In the genomic region with DNA sequence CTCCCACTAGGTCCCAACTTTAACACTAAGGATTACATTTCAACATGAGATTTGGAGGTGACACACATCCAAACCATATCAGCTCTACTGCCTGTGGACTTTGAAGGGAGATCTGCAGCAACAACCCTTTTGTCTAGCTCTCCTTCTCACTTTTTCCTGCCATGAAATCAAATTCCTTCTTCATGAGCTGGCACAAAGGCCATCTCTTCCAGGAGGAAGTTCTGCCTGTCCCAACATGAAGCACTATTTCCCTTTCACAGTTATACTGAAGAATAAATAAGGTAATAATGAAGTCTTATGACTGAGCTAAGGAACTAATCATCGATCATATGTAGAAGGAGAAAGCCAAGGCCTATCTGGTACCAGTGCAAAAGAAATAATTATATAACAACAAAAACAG, we compare ENCODE assay signal across 17 cellular contexts.
A peak's percentile ranks its signal among the peaks of the same experiment; 100 is the strongest.
DNase-seq lines count a peak whose midpoint lies in the region; ATAC-seq, FAIRE-seq and TF ChIP-seq lines count a peak whose summit lies in the region.
"Had no signal": no experiment of that assay in that cellular context is flagged by ENCODE, and none has a peak within 500 bp of the region (broad histone marks: within the 10 kb centered on the region; RNA-seq: fewer than 3 reads in every experiment).

No MANE protein-coding gene starts in this region.

- H3K4me1 ChIP-seq in RWPE2 (ENCODE audit: insufficient read depth, poor library complexity, severe bottlenecking) = peaks cover 14% of the 10 kb centered on the region
- no peaks in the 10 kb centered on the region for H3K4me1 ChIP-seq in endodermal cell (ENCODE audit: control insufficient read depth, insufficient read depth, low read length)

- peaks cover 15% of the 10 kb centered on the region for H3K4me1 Mint-ChIP-seq in endodermal cell
- H3K4me1 Mint-ChIP-seq: B cell had no signal

- peak overlapping the region; percentile 51 for H3K27ac ChIP-seq in RWPE2 (ENCODE audit: poor library complexity, severe bottlenecking)
- no peak overlapping the region for H3K27ac ChIP-seq in endodermal cell (ENCODE audit: low read depth, low read length)
- H3K27ac ChIP-seq: GM23248 had no signal

- H3K27ac Mint-ChIP-seq in endodermal cell = no peak overlapping the region
- H3K27ac Mint-ChIP-seq: B cell; CD4-positive, alpha-beta T cell had no signal

- TF ChIP-seq POLR2A in GM12891 (IDR thresholded peaks at IDR 0.05; ENCODE audit: low read depth, low read length) = no peak

- peak; percentile 29 for DNase-seq in M059J (ENCODE audit: low read depth)
- no peak for DNase-seq in RWPE2 (ENCODE audit: low spot score)
- peak; percentile 9 for DNase-seq in renal cortical epithelial cell (ENCODE audit: low read depth)
- no peak for DNase-seq in endodermal cell
- DNase-seq in T-helper 1 cell = no peak
- DNase-seq in GM12891 (ENCODE audit: insufficient read length, low spot score) = no peak
- DNase-seq: C1 segment of cervical spinal cord; Calu3; CD4-positive, alpha-beta T cell; DMS 273 treated with DMSO at 0.1 percent for 48 hours; GM23248 had no signal

- no peaks in the 10 kb centered on the region for H3K36me3 ChIP-seq in RWPE2 (ENCODE audit: low read depth)
- no peaks in the 10 kb centered on the region for H3K36me3 ChIP-seq in endodermal cell (ENCODE audit: control insufficient read depth, insufficient read depth, low read length)

- no peak overlapping the region for H3K4me3 ChIP-seq in RWPE2 (ENCODE audit: severe bottlenecking)
- H3K4me3 ChIP-seq in endodermal cell (ENCODE audit: low read length) = no peak overlapping the region
- H3K4me3 ChIP-seq: GM12878, GM23248 had no signal

- no peak overlapping the region for H3K9ac ChIP-seq in endodermal cell (ENCODE audit: extremely low read depth, low read length, poor library complexity, severe bottlenecking)
- H3K9ac ChIP-seq: GM23248 had no signal

- no peaks in the 10 kb centered on the region for H3K9me3 Mint-ChIP-seq in endodermal cell

- H3K9me3 ChIP-seq in RWPE2 (ENCODE audit: severe bottlenecking) (no peaks in the 10 kb centered on the region), endodermal cell (ENCODE audit: control insufficient read depth, low read length) (no peaks in the 10 kb centered on the region)

- H3K4me3 Mint-ChIP-seq in endodermal cell = no peak overlapping the region
- H3K4me3 Mint-ChIP-seq: B cell; CD4-positive, alpha-beta T cell had no signal

- ATAC-seq in RWPE2 (ENCODE audit: low read depth) (peak; percentile 82), esophagus mucosa (peak; percentile 27)
- ATAC-seq: GM12878, HCT116 had no signal

- no peak for FAIRE-seq in GM12891 (lab: Jason Lieb, UNC)
- FAIRE-seq: A204.1, GM12878, H54 had no signal

- WGBS in endodermal cell (ENCODE audit: insufficient coverage in 1 of 2, insufficient read length in 1 of 2), 2 experiments = no CpG with 5 or more reads among the region's 1 CpG

- TF ChIP-seq CTCF in RWPE2 (IDR thresholded peaks at IDR 0.05; ENCODE audit: poor library complexity, severe bottlenecking) (no peak), endodermal cell (conservative IDR thresholded peaks at IDR 0.05) (no peak)

- peaks cover 14% of the 10 kb centered on the region for H3K27me3 Mint-ChIP-seq in endodermal cell (ENCODE audit: insufficient read depth)
- H3K27me3 Mint-ChIP-seq: B cell; CD4-positive, alpha-beta T cell had no signal

- H3K27me3 ChIP-seq in RWPE2 (ENCODE audit: insufficient read depth, poor library complexity, severe bottlenecking) = no peaks in the 10 kb centered on the region
- no peaks in the 10 kb centered on the region for H3K27me3 ChIP-seq in endodermal cell (ENCODE audit: control insufficient read depth, insufficient read depth, low read length, poor library complexity, severe bottlenecking)

- H3K36me3 Mint-ChIP-seq in endodermal cell (ENCODE audit: low read depth) = no peaks in the 10 kb centered on the region

TF ChIP-seq in GM12891, 5 proteins besides CTCF, POLR2A, EP300 and RAD21:
- no peak for TF ChIP-seq POLR2AphosphoS5 (IDR thresholded peaks at IDR 0.05; ENCODE audit: low read depth, low read length)
- TF ChIP-seq POU2F2 (IDR thresholded peaks at IDR 0.05; ENCODE audit: low read depth, low read length) = no peak
- TF ChIP-seq TAF1 (IDR thresholded peaks at IDR 0.05; ENCODE audit: low read depth, low read length) = no peak
- TF ChIP-seq PAX5 (IDR thresholded peaks at IDR 0.05; ENCODE audit: insufficient read depth, low read length, severe bottlenecking) = no peak
- no peak for TF ChIP-seq SPI1 (IDR thresholded peaks at IDR 0.05; ENCODE audit: low read depth, low read length)

Comparison
In these comparisons a context has a peak if more than half of its experiments do, and no peak if none do; other contexts are left out.
1. DNase-seq: peak in M059J (single experiment) and renal cortical epithelial cell (single experiment); none in RWPE2 (single experiment), endodermal cell (single experiment), T-helper 1 cell (0 of 5) and GM12891 (single experiment).